ENCODE assay signal across 10 cellular contexts in the genomic region with DNA sequence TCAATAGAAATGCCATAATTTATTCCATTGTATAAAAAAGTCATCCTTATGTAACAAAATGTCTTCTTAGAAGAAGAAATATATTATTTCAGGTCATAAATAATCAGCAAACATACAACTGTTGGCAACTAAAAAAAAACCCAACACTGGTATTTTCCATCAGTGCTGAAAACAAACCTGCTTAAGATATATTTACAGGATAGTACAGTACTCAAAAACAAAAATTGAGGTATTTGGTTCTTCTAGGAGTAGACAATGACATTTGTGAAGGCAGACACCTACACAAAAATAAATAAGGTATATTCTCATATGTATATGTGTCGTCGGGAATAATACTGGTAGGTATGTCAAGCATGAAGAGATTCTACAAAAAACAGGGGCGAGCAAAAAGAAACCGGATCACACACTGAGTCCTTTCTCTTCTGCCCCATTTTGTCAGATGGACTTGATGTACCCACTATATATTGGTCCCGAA. TPM values are rescaled to one million over a fixed set of nuclear protein-coding genes. Genes with fewer than 3 reads are reported as not detected.
DNase-seq lines count a peak whose midpoint lies in the region; ATAC-seq and TF ChIP-seq lines count a peak whose summit lies in the region.
"Had no signal": no experiment of that assay in that cellular context is flagged by ENCODE, and none has a peak within 500 bp of the region (broad histone marks: within the 10 kb centered on the region; RNA-seq: fewer than 3 reads in every experiment).

No MANE protein-coding gene starts in this region.

- TF ChIP-seq POLR2A in vagina (IDR thresholded peaks at IDR 0.05): no peak

- H3K9ac ChIP-seq in endodermal cell (ENCODE audit: extremely low read depth, low read length, poor library complexity, severe bottlenecking): no peak overlapping the region

- peaks cover 20% of the 10 kb centered on the region for H3K36me3 Mint-ChIP-seq in endodermal cell (ENCODE audit: low read depth)
- H3K36me3 Mint-ChIP-seq in natural killer cell treated with Interleukin-12 subunit alpha and Interleukin-12 subunit beta and Interleukin-15 and Interleukin-18, amount 100 ng/mL, for 72 hours: no peaks in the 10 kb centered on the region

- H3K9me3 Mint-ChIP-seq in endodermal cell: no peaks in the 10 kb centered on the region
- no peaks in the 10 kb centered on the region for H3K9me3 Mint-ChIP-seq in natural killer cell treated with Interleukin-12 subunit alpha and Interleukin-12 subunit beta and Interleukin-15 and Interleukin-18, amount 100 ng/mL, for 72 hours

- intact Hi-C loops in Right ventricle myocardium superior (cut with DNase I): loop anchor here (5.0 kb wide), 1 partner anchor 104 kb away; no protein-coding TSS in a partner anchor
- intact Hi-C loops in vagina (cut with DNase I): loop anchor here (5.0 kb wide), 2 partner anchors 36 to 134 kb away; no protein-coding TSS in a partner anchor

- H3K9me3 ChIP-seq in right atrium auricular region: no peaks in the 10 kb centered on the region
- H3K9me3 ChIP-seq in endodermal cell (ENCODE audit: control insufficient read depth, low read length): no peaks in the 10 kb centered on the region
- H3K9me3 ChIP-seq in vagina: no peaks in the 10 kb centered on the region

- peaks cover 27% of the 10 kb centered on the region for H3K4me1 Mint-ChIP-seq in endodermal cell
- peaks cover 39 to 52% of the 10 kb centered on the region in 2 donors for H3K4me1 Mint-ChIP-seq in natural killer cell treated with Interleukin-12 subunit alpha and Interleukin-12 subunit beta and Interleukin-15 and Interleukin-18, amount 100 ng/mL, for 72 hours (ENCODE audit: low read depth in 2 of 2)

- H3K4me3 Mint-ChIP-seq in endodermal cell: no peak overlapping the region
- H3K4me3 Mint-ChIP-seq in natural killer cell treated with Interleukin-12 subunit alpha and Interleukin-12 subunit beta and Interleukin-15 and Interleukin-18, amount 100 ng/mL, for 72 hours: peak overlapping the region; percentile 87

- H3K27ac Mint-ChIP-seq in endodermal cell: no peak overlapping the region
- peak overlapping the region in 1 of 2 donors; percentile 97 for H3K27ac Mint-ChIP-seq in natural killer cell treated with Interleukin-12 subunit alpha and Interleukin-12 subunit beta and Interleukin-15 and Interleukin-18, amount 100 ng/mL, for 72 hours

- TF ChIP-seq CTCF in right atrium auricular region (IDR thresholded peaks at IDR 0.05): no peak
- no peak for TF ChIP-seq CTCF in endodermal cell (conservative IDR thresholded peaks at IDR 0.05)
- no peak for TF ChIP-seq CTCF in vagina (IDR thresholded peaks at IDR 0.05)

- H3K27me3 Mint-ChIP-seq in endodermal cell (ENCODE audit: insufficient read depth): peaks cover 7% of the 10 kb centered on the region
- H3K27me3 Mint-ChIP-seq in natural killer cell treated with Interleukin-12 subunit alpha and Interleukin-12 subunit beta and Interleukin-15 and Interleukin-18, amount 100 ng/mL, for 72 hours: no peaks in the 10 kb centered on the region

- no peak for DNase-seq in right atrium auricular region (ENCODE audit: low spot score)
- DNase-seq in Right ventricle myocardium superior: no peak
- no peak for DNase-seq in endodermal cell
- DNase-seq in natural killer cell treated with Interleukin-12 subunit alpha and Interleukin-12 subunit beta and Interleukin-15 and Interleukin-18, amount 100 ng/mL, for 72 hours (ENCODE audit: low spot score): no peak
- no peak for DNase-seq in vagina (ENCODE audit: extremely low spot score in 2 of 2)
- no peak for DNase-seq in NCI-H345 (lab: John Stamatoyannopoulos, UW)
- DNase-seq in medulla oblongata (ENCODE audit: extremely low spot score): no peak
- DNase-seq: NCI-H1930 had no signal

- H3K4me1 ChIP-seq in right atrium auricular region (peaks cover 0 to 51% of the 10 kb centered on the region in 2 donors), endodermal cell (ENCODE audit: control insufficient read depth, insufficient read depth, low read length) (peaks cover 7% of the 10 kb centered on the region), vagina (peaks cover 56% of the 10 kb centered on the region)

- H3K36me3 ChIP-seq in right atrium auricular region (peaks cover 37% of the 10 kb centered on the region), endodermal cell (ENCODE audit: control insufficient read depth, insufficient read depth, low read length) (peaks cover 22% of the 10 kb centered on the region), vagina (peaks cover 11 to 33% of the 10 kb centered on the region in 2 donors)

- no peaks in the 10 kb centered on the region for H3K27me3 ChIP-seq in right atrium auricular region
- no peaks in the 10 kb centered on the region for H3K27me3 ChIP-seq in endodermal cell (ENCODE audit: control insufficient read depth, insufficient read depth, low read length, poor library complexity, severe bottlenecking)
- no peaks in the 10 kb centered on the region for H3K27me3 ChIP-seq in vagina
- H3K27me3 ChIP-seq: cardiac muscle cell had no signal

- WGBS in endodermal cell (ENCODE audit: insufficient coverage in 1 of 2, insufficient read length in 1 of 2), 2 experiments: 89 to 97% methylated on average over 4 to 5 of the region's 5 CpGs

- no peak for ATAC-seq in Right ventricle myocardium superior (ENCODE audit: poor library complexity)
- no peak for ATAC-seq in natural killer cell treated with Interleukin-12 subunit alpha and Interleukin-12 subunit beta and Interleukin-15 and Interleukin-18, amount 100 ng/mL, for 72 hours
- no peak for ATAC-seq in HG03175 (IDR thresholded peaks at IDR 0.05; ENCODE audit: unreplicated experiment)

- H3K4me3 ChIP-seq in right atrium auricular region (peak overlapping the region; percentile 80 to 87), endodermal cell (ENCODE audit: low read length) (peak overlapping the region; percentile 93), vagina (peak overlapping the region; percentile 91 to 99)
- H3K4me3 ChIP-seq: cardiac muscle cell had no signal

- peak overlapping the region; percentile 93 to 97 for H3K27ac ChIP-seq in right atrium auricular region
- H3K27ac ChIP-seq in endodermal cell (ENCODE audit: low read depth, low read length): no peak overlapping the region
- H3K27ac ChIP-seq in vagina: peak overlapping the region; percentile 98
- H3K27ac ChIP-seq: cardiac muscle cell had no signal

RNA-seq across cellular contexts. Expression of gene DUSP1, which starts 2.9 kb away (rescaled TPM):
- total RNA-seq in right atrium auricular region: 100 to 1,000 TPM; 804 to 819 TPM
- total RNA-seq in Right ventricle myocardium superior: 122 TPM
- total RNA-seq in endodermal cell: 10 to 100 TPM in 1 of 2 donors, 1 to 10 TPM in 1; 9.2 to 11.0 TPM
- 16.8 TPM for polyA plus RNA-seq in endodermal cell (2013, experiment 1 of 2)
- 18.1 TPM for polyA plus RNA-seq in endodermal cell (2013, experiment 2 of 2)
- 10 to 100 TPM; 12.4 to 13.6 TPM for total RNA-seq in natural killer cell treated with Interleukin-12 subunit alpha and Interleukin-12 subunit beta and Interleukin-15 and Interleukin-18, amount 100 ng/mL, for 72 hours
- 2,876 TPM for total RNA-seq in vagina
